Comparison of ENCODE assay signal across 11 cellular contexts in genomic region chr19:3868770-3869456, GRCh38. TPM values are rescaled to one million over a fixed set of nuclear protein-coding genes. Genes with fewer than 3 reads are reported as not detected.
DNase-seq lines count a peak whose midpoint lies in the region; ATAC-seq and TF ChIP-seq lines count a peak whose summit lies in the region.
"Had no signal": no experiment of that assay in that cellular context is flagged by ENCODE, and none has a peak within 500 bp of the region (broad histone marks: within the 10 kb centered on the region; RNA-seq: fewer than 3 reads in every experiment).

TSS of gene ZFR2 (minus strand) at chr19:3869038. CDS start at chr19:3869017, 21 bp downstream.

- ATAC-seq in HG03039 (IDR thresholded peaks at IDR 0.05; ENCODE audit: unreplicated experiment) (no peak), sciatic nerve (no peak), GM19455 (IDR thresholded peaks at IDR 0.05; ENCODE audit: unreplicated experiment) (no peak)

- H3K36me3 ChIP-seq in ACC112 (ENCODE audit: insufficient read depth, low read length) = no peaks in the 10 kb centered on the region
- H3K36me3 ChIP-seq: right atrium auricular region had no signal

- H3K36me3 Mint-ChIP-seq in mesothelial cell of epicardium = no peaks in the 10 kb centered on the region

- H3K4me1 Mint-ChIP-seq in mesothelial cell of epicardium = no peaks in the 10 kb centered on the region

- peak within 1 kb of the TSS; percentile 86 for H3K4me3 ChIP-seq in ACC112 (ENCODE audit: low read depth, low read length)
- H3K4me3 ChIP-seq in Jurkat, Clone E6-1 (ENCODE audit: low read length) = no peak within 1 kb of the TSS

- intact Hi-C loops in sciatic nerve (cut with DNase I) = no loop called here

- H3K79me2 ChIP-seq in ACC112 (ENCODE audit: control insufficient read depth, insufficient read depth, low read length, unreplicated experiment) = peaks cover 15% of the 10 kb centered on the region

- H3K27ac ChIP-seq in ACC112 (ENCODE audit: low read depth, low read length) = peak within 1 kb of the TSS; percentile 26; the same call in 1 of the 2 replicates
- H3K27ac ChIP-seq: right atrium auricular region had no signal

- peaks cover 80% of the 10 kb centered on the region for H3K27me3 Mint-ChIP-seq in mesothelial cell of epicardium (ENCODE audit: low read depth)

- H3K27me3 ChIP-seq in ACC112 (ENCODE audit: insufficient read depth, low read length) = no peaks in the 10 kb centered on the region

- H3K27ac Mint-ChIP-seq in mesothelial cell of epicardium = no peak within 1 kb of the TSS

- no peak for TF ChIP-seq CTCF in mesothelial cell of epicardium (IDR thresholded peaks at IDR 0.05; ENCODE audit: unreplicated experiment)

- H3K4me1 ChIP-seq in ACC112 (ENCODE audit: control insufficient read depth, insufficient read depth, low read length, unreplicated experiment) = peaks cover 5% of the 10 kb centered on the region

- no peaks in the 10 kb centered on the region for H3K9me3 Mint-ChIP-seq in mesothelial cell of epicardium

- DNase-seq in Jurkat, Clone E6-1 (ENCODE audit: low read depth, low spot score) = peak; percentile 6
- peak; percentile 50 for DNase-seq in activated naive CD4-positive, alpha-beta T cell treated with anti-CD3 and anti-CD28 coated beads, Interleukin-2, amount 50 U/mL, for 16 hours
- DNase-seq in mesothelial cell of epicardium (ENCODE audit: low spot score in 2 of 2, unreplicated experiment in 2 of 2) = no peak
- DNase-seq in CD1c-positive myeloid dendritic cell (ENCODE audit: extremely low spot score) = no peak
- no peak for DNase-seq in sciatic nerve (ENCODE audit: low spot score)
- DNase-seq: COR-L47, NCI-H2081 had no signal

- peak within 1 kb of the TSS; percentile 41 for H3K4me3 Mint-ChIP-seq in mesothelial cell of epicardium

- H2AFZ ChIP-seq in ACC112 (ENCODE audit: low read length, unreplicated experiment) = peak within 1 kb of the TSS; percentile 50

RNA-seq across cellular contexts. Expression of gene ZFR2, which starts in this region (rescaled TPM):
- not detected for polyA plus RNA-seq in Jurkat, Clone E6-1 (2012; ENCODE audit: insufficient read depth, insufficient read length)
- total RNA-seq in mesothelial cell of epicardium (2.6 to 3.6 TPM (median 3.0 TPM) in 3 replicates), sciatic nerve (0.31 TPM)
- total RNA-seq: right atrium auricular region had no signal

Comparison
In these comparisons a context has a peak if more than half of its experiments do, and no peak if none do; other contexts are left out.
1. DNase-seq: peak in Jurkat, Clone E6-1 (single experiment) and activated naive CD4-positive, alpha-beta T cell treated with anti-CD3 and anti-CD28 coated beads, Interleukin-2, amount 50 U/mL, for 16 hours (single experiment); none in mesothelial cell of epicardium (0 of 2), CD1c-positive myeloid dendritic cell (single experiment) and sciatic nerve (single experiment).